ENCODE assay signal across 8 cellular contexts in the genomic region with DNA sequence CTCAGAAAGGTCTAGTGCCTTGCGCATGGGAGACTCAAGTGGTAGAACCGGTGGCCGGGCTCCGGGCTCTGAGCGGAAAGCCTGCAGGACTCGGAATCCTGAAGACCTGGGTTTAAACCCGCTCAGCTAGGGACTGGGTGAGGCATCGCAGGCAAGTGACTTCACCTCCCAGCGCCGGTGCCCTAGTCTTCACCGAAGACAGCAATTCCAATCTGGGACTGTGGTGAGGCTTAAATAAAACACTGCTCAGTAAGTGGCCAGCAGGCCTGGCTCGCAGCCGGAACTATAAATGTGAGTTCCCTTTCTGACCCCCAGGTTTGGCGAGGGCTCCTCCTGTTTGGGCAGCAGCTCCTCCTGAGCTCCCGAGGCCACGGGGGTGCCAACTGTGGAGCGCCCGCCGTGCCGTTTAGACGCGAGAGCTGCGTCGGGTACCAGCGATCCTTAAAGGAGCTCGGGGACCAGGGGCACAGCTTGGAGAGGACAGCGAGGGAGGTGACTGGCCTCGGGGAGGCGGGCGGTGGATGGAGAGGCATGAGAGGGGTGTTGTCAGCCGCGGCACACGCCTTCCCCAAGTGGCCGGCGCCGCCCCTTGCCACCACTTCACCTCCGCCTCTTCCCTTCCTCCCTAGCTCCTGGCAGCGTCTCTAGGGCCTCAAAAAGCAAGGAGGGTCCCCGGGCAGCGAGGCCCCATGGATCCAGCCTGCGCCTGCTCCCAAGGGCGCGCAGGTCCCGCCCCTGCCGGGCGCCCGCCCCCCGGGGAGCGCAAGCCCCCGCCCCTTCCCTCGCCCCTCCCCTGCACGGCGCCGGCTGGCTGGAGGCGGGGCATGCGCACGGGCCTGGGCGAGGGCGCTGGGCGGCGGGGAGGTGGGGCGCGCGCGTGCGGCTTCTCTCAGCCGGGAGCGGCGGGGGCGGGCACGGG. TPM values are rescaled to one million over a fixed set of nuclear protein-coding genes. Genes with fewer than 3 reads are reported as not detected.
DNase-seq lines count a peak whose midpoint lies in the region; ATAC-seq and TF ChIP-seq lines count a peak whose summit lies in the region.

No MANE protein-coding gene starts in this region.

- peak; percentile 48 for DNase-seq in CD14-positive monocyte (ENCODE audit: low spot score)
- peak; percentile 89 for DNase-seq in NCI-H82 (lab: John Stamatoyannopoulos, UW)
- peak; percentile 58 to 83 for DNase-seq in activated CD8-positive, alpha-beta memory T cell treated with anti-CD3 and anti-CD28 coated beads for 1 hour (ENCODE audit: extremely low read depth in 1 of 2, low read depth in 1 of 2)
- peak; percentile 74 for DNase-seq in effector CD4-positive, alpha-beta T cell
- peak; percentile 89 for DNase-seq in medulla oblongata (ENCODE audit: extremely low spot score)
- peak; percentile 77 to 82 (median 81) for DNase-seq in stimulated activated CD4-positive, alpha-beta T cell treated with anti-CD3 and anti-CD28 coated beads, TNF-alpha, amount 100 ng/mL, for 4 hours (ENCODE audit: low read depth in 3 of 3)

- peak overlapping the region in 4 of 7 donors; percentile 51 to 72 (median 58) for H3K27ac Mint-ChIP-seq in CD14-positive monocyte

- no peak for TF ChIP-seq CTCF in CD14-positive monocyte (IDR thresholded peaks at IDR 0.05)

- peaks cover 0 to 23% (median 11%) of the 10 kb centered on the region in 7 donors for H3K9me3 Mint-ChIP-seq in CD14-positive monocyte

- ATAC-seq in GM19463 (IDR thresholded peaks at IDR 0.05; ENCODE audit: unreplicated experiment): peak; percentile 83
- ATAC-seq in HG03575 (IDR thresholded peaks at IDR 0.05; ENCODE audit: extremely low read depth, insufficient number of reproducible peaks, low FRiP score, unreplicated experiment): peak; percentile 48

- peaks cover 58 to 80% (median 66%) of the 10 kb centered on the region in 3 donors for H3K27me3 Mint-ChIP-seq in CD14-positive monocyte (ENCODE audit: low read depth in 3 of 3)

- peaks cover 25% of the 10 kb centered on the region for H3K4me1 Mint-ChIP-seq in CD14-positive monocyte

- intact Hi-C loops in CD14-positive monocyte (cut with micrococcal nuclease): no loop called here

- H3K36me3 Mint-ChIP-seq in CD14-positive monocyte: peaks cover 5 to 7% of the 10 kb centered on the region in 2 donors

- peak overlapping the region; percentile 92 to 97 for H3K4me3 Mint-ChIP-seq in CD14-positive monocyte

RNA-seq across cellular contexts. Expression of a gene that starts 0.7 kb away (rescaled TPM):
- not detected for polyA plus RNA-seq in CD14-positive monocyte

Comparison
In these comparisons a context has a peak if more than half of its experiments do, and no peak if none do; other contexts are left out.
1. Peak in every context shown above with its lines: DNase-seq and ATAC-seq.